9 cellular contexts compared by ENCODE assay signal in the genomic region with DNA sequence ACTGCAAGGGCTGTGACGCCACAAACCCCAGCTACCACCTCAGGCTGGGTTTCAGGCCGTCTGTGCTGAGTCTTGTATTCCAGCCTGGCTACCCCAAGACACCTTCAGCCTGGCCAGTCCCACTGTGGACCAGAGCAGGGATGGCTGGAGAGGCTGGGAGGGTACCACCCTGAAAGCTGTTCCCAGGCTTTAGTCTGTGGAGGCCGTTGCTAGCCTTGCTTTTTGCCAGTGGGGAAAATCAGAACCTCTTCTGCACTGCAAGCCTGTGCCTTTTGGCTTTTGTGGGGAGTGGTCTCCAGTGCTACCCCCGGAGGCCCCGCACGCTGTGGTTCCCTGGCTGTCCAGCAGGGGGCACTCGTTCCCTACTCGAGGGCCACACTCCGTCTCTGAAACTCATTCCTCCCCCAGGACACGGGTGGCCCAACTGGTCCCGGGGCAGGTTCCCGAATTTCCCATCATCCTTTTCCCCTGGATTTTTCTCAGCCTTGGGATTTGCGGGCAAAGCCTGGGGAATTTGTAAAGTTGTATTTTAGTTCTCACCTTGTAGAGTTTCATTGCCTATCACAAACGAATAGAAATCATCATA.
DNase-seq lines count a peak whose midpoint lies in the region; ATAC-seq and TF ChIP-seq lines count a peak whose summit lies in the region.
"Had no signal": no experiment of that assay in that cellular context is flagged by ENCODE, and none has a peak within 500 bp of the region (broad histone marks: within the 10 kb centered on the region; RNA-seq: fewer than 3 reads in every experiment).

No MANE protein-coding gene starts in this region.

- H3K27me3 ChIP-seq in GM23248 (replicated peaks; ENCODE audit: insufficient read depth), result no peaks in the 10 kb centered on the region

- H4K20me1 ChIP-seq in GM23248 (ENCODE audit: insufficient read depth), result no peaks in the 10 kb centered on the region

- peaks cover 3% of the 10 kb centered on the region; the same call in 1 of the 2 replicates for H3K36me3 ChIP-seq in GM23248 (ENCODE audit: low read depth)

- in situ Hi-C loops in GM23248 (cut with MboI), result no loop called here

- DNase-seq in AG08395 (ENCODE audit: low spot score) (peak; percentile 54), GM23248 (no peak), fibroblast of villous mesenchyme (ENCODE audit: low read depth) (no peak), retinal pigment epithelial cell (ENCODE audit: low read depth) (no peak), OCI-M2 (lab: John Stamatoyannopoulos, UW; ENCODE audit: unreplicated experiment) (no peak), NCI-H1048 (lab: John Stamatoyannopoulos, UW) (no peak)
- peak; percentile 33 to 49 for DNase-seq in activated CD4-positive, alpha-beta T cell treated with anti-CD3 and anti-CD28 coated beads, Interleukin-2, amount 50 U/mL, for 48 hours

- H3K27ac ChIP-seq in GM23248, result peak overlapping the region; percentile 90; the same call in 1 of the 2 replicates

- TF ChIP-seq CTCF in fibroblast of villous mesenchyme (IDR thresholded peaks at IDR 0.05; ENCODE audit: insufficient read depth, low read depth, low read length) (peak; percentile 90), retinal pigment epithelial cell (conservative IDR thresholded peaks at IDR 0.05; ENCODE audit: low read depth, low read length) (peak; percentile 96)

- H3F3A ChIP-seq in GM23248 (ENCODE audit: insufficient read depth), result peaks cover 31% of the 10 kb centered on the region

- no peaks in the 10 kb centered on the region for H3K9me3 ChIP-seq in GM23248 (ENCODE audit: low read depth)

- no peak overlapping the region for H3K4me2 ChIP-seq in GM23248 (ENCODE audit: unreplicated experiment)

- peaks cover 33% of the 10 kb centered on the region for H3K4me1 ChIP-seq in GM23248 (ENCODE audit: insufficient read depth)

- ATAC-seq in GM21529 (IDR thresholded peaks at IDR 0.05; ENCODE audit: unreplicated experiment), result no peak
- ATAC-seq: effector memory CD8-positive, alpha-beta T cell had no signal

- H3K9ac ChIP-seq in GM23248, result peak overlapping the region; percentile 31; the same call in 1 of the 2 replicates

- H3K4me3 ChIP-seq in GM23248 (no peak overlapping the region), fibroblast of villous mesenchyme (ENCODE audit: low read depth, low read length) (no peak overlapping the region), retinal pigment epithelial cell (ENCODE audit: low read length) (no peak overlapping the region)

- H2AFZ ChIP-seq in GM23248, result no peak overlapping the region

- WGBS in GM23248 (ENCODE audit: low coverage in 1 of 2, low lambda C conversion rate in 2 of 2, missing lambda C conversion rate in 2 of 2), 2 experiments, result 63 to 84% methylated on average over 10 to 14 of the region's 14 CpGs

- H3K9me2 ChIP-seq in GM23248 (ENCODE audit: insufficient read depth), result no peaks in the 10 kb centered on the region

- no peaks in the 10 kb centered on the region for H3K79me2 ChIP-seq in GM23248 (ENCODE audit: insufficient read depth)

Comparison
In these comparisons a context has a peak if more than half of its experiments do, and no peak if none do; other contexts are left out.
1. DNase-seq: peak in AG08395 (single experiment) and activated CD4-positive, alpha-beta T cell treated with anti-CD3 and anti-CD28 coated beads, Interleukin-2, amount 50 U/mL, for 48 hours (2 of 2); none in GM23248 (single experiment), fibroblast of villous mesenchyme (single experiment), retinal pigment epithelial cell (single experiment), OCI-M2 (single experiment) and NCI-H1048 (single experiment).